ENCODE assay signal across 11 cellular contexts in the genomic region with DNA sequence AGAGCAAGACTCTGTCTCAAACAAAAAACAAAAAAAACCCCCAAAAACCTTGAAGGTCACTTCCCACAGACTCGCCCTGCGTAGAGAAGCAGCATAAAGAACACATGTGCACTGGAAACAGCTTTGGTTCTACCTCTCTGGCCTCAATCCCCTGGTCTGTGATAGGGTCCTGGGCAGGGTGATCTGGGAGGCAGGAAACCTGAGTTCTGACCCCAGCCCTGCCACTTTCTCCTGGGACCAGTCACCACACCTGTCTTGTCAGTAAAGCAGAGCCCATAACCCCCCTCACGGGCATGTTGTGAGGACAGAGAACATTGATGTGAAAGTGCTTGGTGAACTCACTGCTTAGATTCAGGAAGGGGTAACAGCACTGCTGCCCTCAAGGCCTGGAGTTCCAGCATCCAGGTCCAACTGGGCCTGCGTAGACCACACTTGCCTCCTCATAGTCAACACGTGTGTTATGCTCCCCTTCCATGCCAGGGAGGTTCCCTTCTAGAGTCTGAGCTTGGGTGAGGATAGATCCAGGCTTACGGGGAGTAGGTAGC.
DNase-seq lines count a peak whose midpoint lies in the region; ATAC-seq and TF ChIP-seq lines count a peak whose summit lies in the region.
"Had no signal": no experiment of that assay in that cellular context is flagged by ENCODE, and none has a peak within 500 bp of the region (broad histone marks: within the 10 kb centered on the region; RNA-seq: fewer than 3 reads in every experiment).

No MANE protein-coding gene starts in this region.

- DNase-seq in DND-41 (no peak), T1000 (lab: John Stamatoyannopoulos, UW) (no peak), NCI-H128 (lab: John Stamatoyannopoulos, UW; ENCODE audit: unreplicated experiment) (no peak), amniotic stem cell (lab: John Stamatoyannopoulos, UW) (no peak), NCI-H524 treated with DMSO at 0.1 percent for 48 hours (lab: John Stamatoyannopoulos, UW) (no peak)
- no peak for DNase-seq in effector memory CD4-positive, alpha-beta T cell
- DNase-seq: cerebellar nuclear complex, COR-L47 had no signal

- H3K9me3 ChIP-seq in BLaER1 (no peaks in the 10 kb centered on the region), DND-41 (ENCODE audit: insufficient read depth, low read length, severe bottlenecking) (no peaks in the 10 kb centered on the region), OCI-LY3 (ENCODE audit: insufficient read depth, low read length) (no peaks in the 10 kb centered on the region)
- H3K9me3 ChIP-seq in effector memory CD4-positive, alpha-beta T cell (ENCODE audit: control insufficient read depth, low read length): no peaks in the 10 kb centered on the region
- H3K9me3 ChIP-seq: prostate gland had no signal

- H3K4me3 ChIP-seq in BLaER1: no peak overlapping the region
- no peak overlapping the region for H3K4me3 ChIP-seq in DND-41 (ENCODE audit: low read depth in 1 of 2, low read length in 2 of 2)
- no peak overlapping the region for H3K4me3 ChIP-seq in OCI-LY3 (ENCODE audit: low read length)
- H3K4me3 ChIP-seq in effector memory CD4-positive, alpha-beta T cell (ENCODE audit: insufficient read depth, low read depth, low read length, poor library complexity, severe bottlenecking): no peak overlapping the region
- H3K4me3 ChIP-seq: prostate gland had no signal

- H2AFZ ChIP-seq in DND-41 (ENCODE audit: low read depth, low read length): no peak overlapping the region
- H2AFZ ChIP-seq in OCI-LY3 (ENCODE audit: low read depth, low read length): no peak overlapping the region

- H3K79me2 ChIP-seq in DND-41 (ENCODE audit: insufficient read depth, low read length) (no peaks in the 10 kb centered on the region), OCI-LY3 (ENCODE audit: low read length) (no peaks in the 10 kb centered on the region)

- H3K27ac ChIP-seq in BLaER1: 0 out of 2 replicates have a peak overlapping the region, but pooled peaks have one; percentile 18
- no peak overlapping the region for H3K27ac ChIP-seq in DND-41 (ENCODE audit: low read length)
- H3K27ac ChIP-seq in OCI-LY3 (ENCODE audit: low read length): peak overlapping the region; percentile 43
- H3K27ac ChIP-seq in effector memory CD4-positive, alpha-beta T cell (ENCODE audit: insufficient read depth, low read length, poor library complexity, severe bottlenecking): peak overlapping the region; percentile 21
- H3K27ac ChIP-seq: prostate gland had no signal

- H3K4me1 ChIP-seq in BLaER1 (peaks cover 30% of the 10 kb centered on the region), DND-41 (ENCODE audit: insufficient read depth, low read length) (peaks cover 20% of the 10 kb centered on the region; the same call in 1 of the 2 replicates), OCI-LY3 (ENCODE audit: low read length) (peaks cover 26% of the 10 kb centered on the region)
- peaks cover 87% of the 10 kb centered on the region for H3K4me1 ChIP-seq in effector memory CD4-positive, alpha-beta T cell (ENCODE audit: control insufficient read depth, insufficient read depth, low read length, poor library complexity, severe bottlenecking)
- H3K4me1 ChIP-seq: prostate gland had no signal

- no peak for TF ChIP-seq CTCF in DND-41 (IDR thresholded peaks at IDR 0.05; ENCODE audit: borderline replicate concordance, extremely low read depth, low read length, poor library complexity, severe bottlenecking)
- TF ChIP-seq CTCF in OCI-LY3 (IDR thresholded peaks at IDR 0.05; ENCODE audit: low read depth, low read length): no peak

- no peaks in the 10 kb centered on the region for H3K27me3 ChIP-seq in BLaER1
- H3K27me3 ChIP-seq in DND-41 (ENCODE audit: insufficient read depth, low read length, poor library complexity): no peaks in the 10 kb centered on the region
- H3K27me3 ChIP-seq in OCI-LY3 (ENCODE audit: low read depth, low read length): peaks cover 1% of the 10 kb centered on the region; the same call in 1 of the 2 replicates
- H3K27me3 ChIP-seq in effector memory CD4-positive, alpha-beta T cell (replicated peaks; ENCODE audit: control insufficient read depth, insufficient read depth, low read length, poor library complexity, severe bottlenecking): no peaks in the 10 kb centered on the region

- H3K9ac ChIP-seq in BLaER1: no peak overlapping the region
- H3K9ac ChIP-seq in DND-41 (ENCODE audit: low read depth, low read length): no peak overlapping the region
- no peak overlapping the region for H3K9ac ChIP-seq in OCI-LY3 (ENCODE audit: low read length)

- ATAC-seq in DND-41 (ENCODE audit: insufficient read depth, low read depth): peak; percentile 10; the same call in 2 of the 3 replicates

- H4K20me1 ChIP-seq in BLaER1: peaks cover 31% of the 10 kb centered on the region
- peaks cover 12% of the 10 kb centered on the region for H4K20me1 ChIP-seq in DND-41 (ENCODE audit: insufficient read depth, low read length)
- peaks cover 40% of the 10 kb centered on the region for H4K20me1 ChIP-seq in OCI-LY3 (ENCODE audit: insufficient read depth, low read length)

- H3K36me3 ChIP-seq in BLaER1: peaks cover 45% of the 10 kb centered on the region
- peaks cover 24% of the 10 kb centered on the region for H3K36me3 ChIP-seq in DND-41 (ENCODE audit: insufficient read depth, low read length)
- H3K36me3 ChIP-seq in OCI-LY3 (replicated peaks; ENCODE audit: low read depth, low read length): peaks cover 30% of the 10 kb centered on the region
- peaks cover 17% of the 10 kb centered on the region for H3K36me3 ChIP-seq in effector memory CD4-positive, alpha-beta T cell (ENCODE audit: control insufficient read depth, insufficient read depth, low read length)
- H3K36me3 ChIP-seq: prostate gland had no signal

- H3K4me2 ChIP-seq in BLaER1 (no peak overlapping the region), DND-41 (ENCODE audit: insufficient read depth, low read length) (no peak overlapping the region), OCI-LY3 (ENCODE audit: low read length) (0 out of 2 replicates have a peak overlapping the region, but pooled peaks have one; percentile 17)
